1 cellular context compared by ENCODE assay signal in genomic region chr2:74529357-74530238, GRCh38.
TF ChIP-seq lines count a peak whose summit lies in the region.

AUP1 (minus strand) TSS chr2:74529706; CDS start chr2:74529629, 77 bp downstream.
HTRA2 (plus strand) TSS chr2:74529933; CDS start chr2:74530007, 74 bp downstream.

TF ChIP-seq in WTC11, 78 proteins besides CTCF, POLR2A, EP300 and RAD21 (continued from another document and continues in another):
- TF ChIP-seq, protein P1, sequence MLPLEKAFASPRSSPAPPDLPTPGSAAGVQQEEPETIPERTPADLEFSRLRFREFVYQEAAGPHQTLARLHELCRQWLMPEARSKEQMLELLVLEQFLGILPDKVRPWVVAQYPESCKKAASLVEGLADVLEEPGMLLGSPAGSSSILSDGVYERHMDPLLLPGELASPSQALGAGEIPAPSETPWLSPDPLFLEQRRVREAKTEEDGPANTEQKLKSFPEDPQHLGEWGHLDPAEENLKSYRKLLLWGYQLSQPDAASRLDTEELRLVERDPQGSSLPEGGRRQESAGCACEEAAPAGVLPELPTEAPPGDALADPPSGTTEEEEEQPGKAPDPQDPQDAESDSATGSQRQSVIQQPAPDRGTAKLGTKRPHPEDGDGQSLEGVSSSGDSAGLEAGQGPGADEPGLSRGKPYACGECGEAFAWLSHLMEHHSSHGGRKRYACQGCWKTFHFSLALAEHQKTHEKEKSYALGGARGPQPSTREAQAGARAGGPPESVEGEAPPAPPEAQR (CRISPR knock-in tag; IDR thresholded peaks at IDR 0.05): no peak
- TF ChIP-seq NR3C1 (CRISPR knock-in tag; conservative IDR thresholded peaks at IDR 0.05; ENCODE audit: low read depth) (no peak), ZBTB43 (CRISPR knock-in tag; IDR thresholded peaks at IDR 0.05) (no peak), SMAD4 (CRISPR knock-in tag; IDR thresholded peaks at IDR 0.05) (no peak), OVOL2 (CRISPR knock-in tag; IDR thresholded peaks at IDR 0.05; ENCODE audit: borderline replicate concordance) (no peak), ELF4 (CRISPR knock-in tag; IDR thresholded peaks at IDR 0.05; ENCODE audit: low read depth) (0 out of 2 replicates have a peak, but pooled peaks have one; percentile 67), TEAD1 (CRISPR knock-in tag; IDR thresholded peaks at IDR 0.05) (peak; percentile 66), MYBL2 (CRISPR knock-in tag; IDR thresholded peaks at IDR 0.05) (0 out of 2 replicates have a peak, but pooled peaks have one; percentile 2), ZNF317 (CRISPR knock-in tag; IDR thresholded peaks at IDR 0.05; ENCODE audit: borderline replicate concordance, low read depth) (0 out of 2 replicates have a peak, but pooled peaks have one; percentile 38), ZNF532 (CRISPR knock-in tag; IDR thresholded peaks at IDR 0.05; ENCODE audit: borderline replicate concordance) (no peak), PREB (CRISPR knock-in tag; IDR thresholded peaks at IDR 0.05; ENCODE audit: borderline replicate concordance) (peak; percentile 35; the same call in 1 of the 2 replicates), NR2C2 (CRISPR knock-in tag; IDR thresholded peaks at IDR 0.05) (peak; percentile 76), TP53 (CRISPR knock-in tag; IDR thresholded peaks at IDR 0.05) (peak; percentile 66), ZNF423 (CRISPR knock-in tag; IDR thresholded peaks at IDR 0.05) (no peak), ZNF396 (CRISPR knock-in tag; IDR thresholded peaks at IDR 0.05; ENCODE audit: borderline replicate concordance) (no peak), ATF3 (CRISPR knock-in tag; conservative IDR thresholded peaks at IDR 0.05) (no peak), USF1 (CRISPR knock-in tag; IDR thresholded peaks at IDR 0.05) (0 out of 2 replicates have a peak, but pooled peaks have one; percentile 23), SP1 (CRISPR knock-in tag; conservative IDR thresholded peaks at IDR 0.05) (peak; percentile 95), ESRRA (CRISPR knock-in tag; IDR thresholded peaks at IDR 0.05; ENCODE audit: borderline replicate concordance) (peak; percentile 53; the same call in 1 of the 2 replicates), PRRX2 (CRISPR knock-in tag; IDR thresholded peaks at IDR 0.05) (no peak), AR (CRISPR knock-in tag; IDR thresholded peaks at IDR 0.05) (no peak), CBFB (CRISPR knock-in tag; IDR thresholded peaks at IDR 0.05; ENCODE audit: low read depth) (peak; percentile 77; the same call in 1 of the 2 replicates), CREB1 (CRISPR knock-in tag; IDR thresholded peaks at IDR 0.05) (no peak), ZBTB21 (CRISPR knock-in tag; IDR thresholded peaks at IDR 0.05; ENCODE audit: borderline replicate concordance) (no peak), AFF4 (CRISPR knock-in tag; IDR thresholded peaks at IDR 0.05; ENCODE audit: borderline replicate concordance) (no peak), ZNF121 (CRISPR knock-in tag; IDR thresholded peaks at IDR 0.05) (no peak), ZNF416 (CRISPR knock-in tag; IDR thresholded peaks at IDR 0.05) (peak; percentile 81; the same call in 1 of the 2 replicates), NR1H2 (CRISPR knock-in tag; IDR thresholded peaks at IDR 0.05) (no peak), ETV6 (CRISPR knock-in tag; IDR thresholded peaks at IDR 0.05) (peak; percentile 50; the same call in 1 of the 2 replicates)
- TF ChIP-seq, protein P2, sequence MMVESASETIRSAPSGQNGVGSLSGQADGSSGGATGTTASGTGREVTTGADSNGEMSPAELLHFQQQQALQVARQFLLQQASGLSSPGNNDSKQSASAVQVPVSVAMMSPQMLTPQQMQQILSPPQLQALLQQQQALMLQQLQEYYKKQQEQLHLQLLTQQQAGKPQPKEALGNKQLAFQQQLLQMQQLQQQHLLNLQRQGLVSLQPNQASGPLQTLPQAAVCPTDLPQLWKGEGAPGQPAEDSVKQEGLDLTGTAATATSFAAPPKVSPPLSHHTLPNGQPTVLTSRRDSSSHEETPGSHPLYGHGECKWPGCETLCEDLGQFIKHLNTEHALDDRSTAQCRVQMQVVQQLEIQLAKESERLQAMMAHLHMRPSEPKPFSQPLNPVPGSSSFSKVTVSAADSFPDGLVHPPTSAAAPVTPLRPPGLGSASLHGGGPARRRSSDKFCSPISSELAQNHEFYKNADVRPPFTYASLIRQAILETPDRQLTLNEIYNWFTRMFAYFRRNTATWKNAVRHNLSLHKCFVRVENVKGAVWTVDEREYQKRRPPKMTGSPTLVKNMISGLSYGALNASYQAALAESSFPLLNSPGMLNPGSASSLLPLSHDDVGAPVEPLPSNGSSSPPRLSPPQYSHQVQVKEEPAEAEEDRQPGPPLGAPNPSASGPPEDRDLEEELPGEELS (CRISPR knock-in tag; IDR thresholded peaks at IDR 0.05): 0 out of 2 replicates have a peak, but pooled peaks have one; percentile 66
- TF ChIP-seq, protein P3, sequence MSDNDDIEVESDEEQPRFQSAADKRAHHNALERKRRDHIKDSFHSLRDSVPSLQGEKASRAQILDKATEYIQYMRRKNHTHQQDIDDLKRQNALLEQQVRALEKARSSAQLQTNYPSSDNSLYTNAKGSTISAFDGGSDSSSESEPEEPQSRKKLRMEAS (CRISPR knock-in tag; IDR thresholded peaks at IDR 0.05): peak; percentile 72
- TF ChIP-seq, protein P4, sequence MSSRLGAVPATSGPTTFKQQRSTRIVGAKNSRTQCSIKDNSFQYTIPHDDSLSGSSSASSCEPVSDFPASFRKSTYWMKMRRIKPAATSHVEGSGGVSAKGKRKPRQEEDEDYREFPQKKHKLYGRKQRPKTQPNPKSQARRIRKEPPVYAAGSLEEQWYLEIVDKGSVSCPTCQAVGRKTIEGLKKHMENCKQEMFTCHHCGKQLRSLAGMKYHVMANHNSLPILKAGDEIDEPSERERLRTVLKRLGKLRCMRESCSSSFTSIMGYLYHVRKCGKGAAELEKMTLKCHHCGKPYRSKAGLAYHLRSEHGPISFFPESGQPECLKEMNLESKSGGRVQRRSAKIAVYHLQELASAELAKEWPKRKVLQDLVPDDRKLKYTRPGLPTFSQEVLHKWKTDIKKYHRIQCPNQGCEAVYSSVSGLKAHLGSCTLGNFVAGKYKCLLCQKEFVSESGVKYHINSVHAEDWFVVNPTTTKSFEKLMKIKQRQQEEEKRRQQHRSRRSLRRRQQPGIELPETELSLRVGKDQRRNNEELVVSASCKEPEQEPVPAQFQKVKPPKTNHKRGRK (CRISPR knock-in tag; IDR thresholded peaks at IDR 0.05; ENCODE audit: borderline replicate concordance): no peak
- TF ChIP-seq, protein P5, sequence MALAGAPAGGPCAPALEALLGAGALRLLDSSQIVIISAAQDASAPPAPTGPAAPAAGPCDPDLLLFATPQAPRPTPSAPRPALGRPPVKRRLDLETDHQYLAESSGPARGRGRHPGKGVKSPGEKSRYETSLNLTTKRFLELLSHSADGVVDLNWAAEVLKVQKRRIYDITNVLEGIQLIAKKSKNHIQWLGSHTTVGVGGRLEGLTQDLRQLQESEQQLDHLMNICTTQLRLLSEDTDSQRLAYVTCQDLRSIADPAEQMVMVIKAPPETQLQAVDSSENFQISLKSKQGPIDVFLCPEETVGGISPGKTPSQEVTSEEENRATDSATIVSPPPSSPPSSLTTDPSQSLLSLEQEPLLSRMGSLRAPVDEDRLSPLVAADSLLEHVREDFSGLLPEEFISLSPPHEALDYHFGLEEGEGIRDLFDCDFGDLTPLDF (CRISPR knock-in tag; IDR thresholded peaks at IDR 0.05): no peak
